Comparison of ENCODE assay signal across 11 cellular contexts in the genomic region with DNA sequence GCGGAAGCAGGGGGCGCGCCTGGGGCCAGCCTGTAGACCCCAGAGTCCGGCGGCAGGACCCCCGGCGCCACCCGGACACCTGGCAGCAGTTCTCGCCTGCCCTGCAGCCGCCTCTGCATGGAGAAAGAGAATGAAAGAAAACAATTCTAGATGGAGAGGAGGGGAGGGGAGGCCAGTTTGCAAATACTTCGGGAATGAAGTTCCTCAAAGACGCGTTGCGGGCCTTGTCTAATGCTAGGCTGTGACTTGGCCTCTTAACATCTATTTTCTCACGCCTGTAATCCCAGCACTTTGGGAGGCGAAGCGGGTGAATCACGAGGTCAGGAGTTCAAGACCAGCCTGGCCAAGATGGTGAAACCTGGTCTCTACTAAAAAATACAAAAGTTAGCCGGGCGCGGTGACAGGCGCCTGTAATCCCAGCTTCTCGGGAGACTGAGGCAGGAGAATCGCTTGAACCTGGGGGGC. TPM values are rescaled to one million over a fixed set of nuclear protein-coding genes. Genes with fewer than 3 reads are reported as not detected.
A peak's percentile ranks its signal among the peaks of the same experiment; 100 is the strongest.
DNase-seq lines count a peak whose midpoint lies in the region; ATAC-seq, FAIRE-seq and TF ChIP-seq lines count a peak whose summit lies in the region.
"Had no signal": no experiment of that assay in that cellular context is flagged by ENCODE, and none has a peak within 500 bp of the region (broad histone marks: within the 10 kb centered on the region; RNA-seq: fewer than 3 reads in every experiment).

No MANE protein-coding gene starts in this region.

- peak overlapping the region; percentile 49; the same call in 1 of the 2 replicates for H3K4me2 ChIP-seq in HepG2 (ENCODE audit: low read depth, low read length)

- TF ChIP-seq CTCF in brain (conservative IDR thresholded peaks at IDR 0.05) (no peak), HepG2 (CRISPR knock-in tag; IDR thresholded peaks at IDR 0.05) (no peak), thoracic aorta (IDR thresholded peaks at IDR 0.05) (no peak)

- intact Hi-C loops in HepG2 (cut with micrococcal nuclease; ENCODE audit: unreplicated experiment), result no loop called here
- intact Hi-C loops in left colon (cut with DNase I, micrococcal nuclease), result no loop called here

- no peak for TF ChIP-seq EP300 in HepG2 (IDR thresholded peaks at IDR 0.05; ENCODE audit: low read depth in 2 of 2, low read length in 2 of 2)
- TF ChIP-seq EP300 in HepG2 (CRISPR knock-in tag; IDR thresholded peaks at IDR 0.05; ENCODE audit: borderline replicate concordance), result no peak

- H3K36me3 Mint-ChIP-seq in activated T-cell treated with anti-CD3 and anti-CD28 coated beads, Interleukin-2, amount 50 U/mL, for 24 hours (ENCODE audit: low read depth), result no peaks in the 10 kb centered on the region
- no peaks in the 10 kb centered on the region for H3K36me3 Mint-ChIP-seq in brain

- no peak for TF ChIP-seq POLR2A in HepG2 (IDR thresholded peaks at IDR 0.05; ENCODE audit: insufficient read depth in 1 of 2, low read depth in 2 of 2, low read length in 2 of 2)

- H3K27ac ChIP-seq in HepG2 (ENCODE audit: extremely low read length, insufficient read depth, low read length), result no peak overlapping the region
- no peak overlapping the region for H3K27ac ChIP-seq in thoracic aorta
- H3K27ac ChIP-seq: BLaER1 treated with 17β-estradiol and CSF1 and Interleukin-3, amounts not matched to agents 10 nM and 100 nM had no signal

- ATAC-seq in HepG2, result no peak
- ATAC-seq in thoracic aorta (ENCODE audit: insufficient number of reproducible peaks, low FRiP score, low read depth), result no peak
- ATAC-seq in left colon, result no peak

- no peaks in the 10 kb centered on the region for H3K9me3 Mint-ChIP-seq in activated T-cell treated with anti-CD3 and anti-CD28 coated beads, Interleukin-2, amount 50 U/mL, for 24 hours
- H3K9me3 Mint-ChIP-seq in brain, result peaks cover 0 to 3% (median 0%) of the 10 kb centered on the region in 5 experiments

- H3K36me3 ChIP-seq in HepG2 (replicated peaks in 1 of 2; ENCODE audit: control insufficient read depth in 1 of 2, insufficient read depth in 2 of 2, low read length in 2 of 2), result no peaks in the 10 kb centered on the region
- no peaks in the 10 kb centered on the region for H3K36me3 ChIP-seq in thoracic aorta
- H3K36me3 ChIP-seq: BLaER1 treated with 17β-estradiol and CSF1 and Interleukin-3, amounts not matched to agents 10 nM and 100 nM had no signal

- H3K4me3 Mint-ChIP-seq in activated T-cell treated with anti-CD3 and anti-CD28 coated beads, Interleukin-2, amount 50 U/mL, for 24 hours, result peak overlapping the region; percentile 76
- peak overlapping the region; percentile 36 to 82 (median 65) for H3K4me3 Mint-ChIP-seq in brain

- H3K4me3 ChIP-seq in HepG2 (replicated peaks in 1 of 3; ENCODE audit: insufficient read depth in 1 of 3, low read depth in 2 of 3, low read length in 3 of 3) (peak overlapping the region in 1 of 3 experiments; percentile 33; a peak in 1 of 6 replicates), thoracic aorta (peak overlapping the region; percentile 63)

- FAIRE-seq in HepG2 (lab: Jason Lieb, UNC), result no peak
- FAIRE-seq: RCC 7860 had no signal

- H3K4me1 Mint-ChIP-seq in activated T-cell treated with anti-CD3 and anti-CD28 coated beads, Interleukin-2, amount 50 U/mL, for 24 hours (ENCODE audit: low read depth), result peaks cover 29% of the 10 kb centered on the region
- peaks cover 34% of the 10 kb centered on the region for H3K4me1 Mint-ChIP-seq in brain

- WGBS in HepG2 (ENCODE audit: low lambda C conversion rate), result 31% methylated on average over 23 of the region's 24 CpGs

- in situ Hi-C loops in HepG2 (cut with HindIII; ENCODE audit: extremely low pct_ligation_motif_present, low pct_unique_long_range_greater_than_20kb), result no loop called here

- H3K27me3 ChIP-seq in HepG2 (ENCODE audit: control insufficient read depth in 1 of 2, insufficient read depth in 2 of 2, low read length in 2 of 2), result peaks cover 10 to 89% of the 10 kb centered on the region in 2 experiments
- H3K27me3 ChIP-seq in thoracic aorta (replicated peaks; ENCODE audit: insufficient read depth), result peaks cover 7% of the 10 kb centered on the region

- H3K27ac Mint-ChIP-seq in activated T-cell treated with anti-CD3 and anti-CD28 coated beads, Interleukin-2, amount 50 U/mL, for 24 hours, result no peak overlapping the region
- no peak overlapping the region for H3K27ac Mint-ChIP-seq in brain

- CTCF ChIA-PET in HepG2 (lab: Yijun Ruan, JAX; ENCODE audit: low intra/inter-chr PET ratio, low total read pairs), result no interaction called here

- BruUV-seq in HepG2 (replicated peaks; lab: Mats Ljungman, UMichigan), result no TSS peak

- H3K9ac ChIP-seq in HepG2 (ENCODE audit: insufficient read depth, low read depth, low read length), result no peak overlapping the region
- H3K9ac ChIP-seq: BLaER1 treated with 17β-estradiol and CSF1 and Interleukin-3, amounts not matched to agents 10 nM and 100 nM had no signal

- H3K4me1 ChIP-seq in HepG2 (ENCODE audit: insufficient read depth, low read length), result no peaks in the 10 kb centered on the region
- peaks cover 15 to 38% of the 10 kb centered on the region in 2 donors for H3K4me1 ChIP-seq in thoracic aorta (ENCODE audit: control insufficient read depth in 1 of 2, low read depth in 2 of 2)

- H4K20me1 ChIP-seq in HepG2 (ENCODE audit: insufficient read depth, low read length), result 0 out of 2 replicates have a peak, but pooled peaks cover 5% of the 10 kb centered on the region

- DNase-seq in activated T-cell treated with anti-CD3 and anti-CD28 coated beads, Interleukin-2, amount 50 U/mL, for 24 hours, result no peak
- DNase-seq in activated T-cell treated with anti-CD3 and anti-CD28 coated beads for 4 hours (no peak), HepG2 (ENCODE audit: low spot score) (no peak), thoracic aorta (ENCODE audit: low spot score) (no peak), NCI-H774 (lab: John Stamatoyannopoulos, UW) (no peak), pons (ENCODE audit: low spot score) (no peak), left colon (no peak)
- DNase-seq: activated naive CD4-positive, alpha-beta T cell treated with Interleukin-2 at 50 U/mL for 16 hours had no signal

- TF ChIP-seq RAD21 in HepG2 (CRISPR knock-in tag; IDR thresholded peaks at IDR 0.05), result no peak

- no peaks in the 10 kb centered on the region for H3K79me2 ChIP-seq in HepG2 (ENCODE audit: insufficient read depth, low read length)

- peaks cover 87% of the 10 kb centered on the region for H3K27me3 Mint-ChIP-seq in activated T-cell treated with anti-CD3 and anti-CD28 coated beads, Interleukin-2, amount 50 U/mL, for 24 hours
- peaks cover 96% of the 10 kb centered on the region for H3K27me3 Mint-ChIP-seq in brain

- H2AFZ ChIP-seq in HepG2 (ENCODE audit: low read length), result no peak overlapping the region

- POLR2A ChIA-PET in HepG2 (lab: Yijun Ruan, JAX), result no interaction called here

- H3K9me3 ChIP-seq in HepG2 (ENCODE audit: low read length) (no peaks in the 10 kb centered on the region), thoracic aorta (no peaks in the 10 kb centered on the region)

TF ChIP-seq in HepG2, 621 proteins besides CTCF, POLR2A, EP300 and RAD21:
- TF ChIP-seq DMAP1 (CRISPR knock-in tag; IDR thresholded peaks at IDR 0.05), result no peak
- TF ChIP-seq ZNF775 (CRISPR knock-in tag; IDR thresholded peaks at IDR 0.05; ENCODE audit: borderline replicate concordance), result no peak
- TF ChIP-seq SP5 (CRISPR knock-in tag; IDR thresholded peaks at IDR 0.05; ENCODE audit: borderline replicate concordance, low read depth), result no peak
- no peak for TF ChIP-seq ZNF816 (CRISPR knock-in tag; IDR thresholded peaks at IDR 0.05; ENCODE audit: borderline replicate concordance)
- no peak for TF ChIP-seq NFATC3 (CRISPR knock-in tag; IDR thresholded peaks at IDR 0.05)
- no peak for TF ChIP-seq HNF4G (IDR thresholded peaks at IDR 0.05; ENCODE audit: borderline replicate concordance, low read depth, low read length)
- TF ChIP-seq HNF4G (CRISPR knock-in tag; IDR thresholded peaks at IDR 0.05; ENCODE audit: borderline replicate concordance, low read depth), result no peak
- no peak for TF ChIP-seq ZNF251 (CRISPR knock-in tag; IDR thresholded peaks at IDR 0.05)
- TF ChIP-seq ZFX (CRISPR knock-in tag; IDR thresholded peaks at IDR 0.05; ENCODE audit: low read depth), result no peak
- TF ChIP-seq ZMYM2 (CRISPR knock-in tag; IDR thresholded peaks at IDR 0.05), result no peak
- TF ChIP-seq MYNN (CRISPR knock-in tag; IDR thresholded peaks at IDR 0.05; ENCODE audit: low read depth), result no peak
- no peak for TF ChIP-seq ZNF782 (CRISPR knock-in tag; IDR thresholded peaks at IDR 0.05; ENCODE audit: borderline replicate concordance)
- TF ChIP-seq PHF8 (CRISPR knock-in tag; IDR thresholded peaks at IDR 0.05), result no peak
- no peak for TF ChIP-seq TARDBP (CRISPR knock-in tag; IDR thresholded peaks at IDR 0.05)

RNA-seq across cellular contexts. Expression of gene BARX2, which starts 2.1 kb away (rescaled TPM):
- 0.17 TPM for polyA plus RNA-seq in brain (ENCODE audit: insufficient read depth, low read depth, low replicate concordance)
- not detected in 2 replicates for total RNA-seq in HepG2 (2016; rRNA removed; fragmentation: Illumina TruSeq; extraction: Trizol)
- not detected in 2 replicates for total RNA-seq in HepG2 (2016; cell fraction: cytosol; rRNA removed; fragmentation: Illumina TruSeq; extraction: Trizol; ENCODE audit: low read depth)
- total RNA-seq in HepG2 (2016; cell fraction: insoluble cytoplasmic fraction; rRNA removed; fragmentation: Illumina TruSeq; extraction: Trizol), result not detected in 2 replicates
- total RNA-seq in HepG2 (2016; cell fraction: membrane; rRNA removed; fragmentation: Illumina TruSeq; extraction: Trizol), result not detected in 2 replicates
- total RNA-seq in HepG2 (2016; cell fraction: nucleus; rRNA removed; fragmentation: Illumina TruSeq; extraction: Trizol), result not detected in 2 replicates
- polyA plus RNA-seq in HepG2 (2011; rRNA removed), result not detected in 2 replicates
- not detected in 2 replicates for polyA plus RNA-seq in HepG2 (2011; cell fraction: cytosol; rRNA removed)
- not detected in 2 replicates for polyA plus RNA-seq in HepG2 (2011; cell fraction: nucleus; rRNA removed)
- polyA plus RNA-seq in HepG2 (2012), result not detected in 2 replicates
- polyA plus RNA-seq in HepG2 (2016; cell fraction: cytosol; fragmentation: Illumina TruSeq; extraction: Trizol; ENCODE audit: low read depth), result not detected in 2 replicates
- not detected in 2 replicates for polyA plus RNA-seq in HepG2 (2016; cell fraction: insoluble cytoplasmic fraction; fragmentation: Illumina TruSeq; extraction: Trizol; ENCODE audit: low read depth)
- polyA plus RNA-seq in HepG2 (2016; cell fraction: membrane; fragmentation: Illumina TruSeq; extraction: Trizol; ENCODE audit: low read depth), result not detected in 2 replicates
- polyA plus RNA-seq in HepG2 (2016; cell fraction: nucleus; fragmentation: Illumina TruSeq; extraction: Trizol; ENCODE audit: insufficient read depth, low read depth), result not detected in 2 replicates
- polyA minus RNA-seq in HepG2 (2011; rRNA and poly(A)+ RNA removed; ENCODE audit: low replicate concordance), result 0.16 TPM in 1 of 2 replicates, not detected in the other
- polyA minus RNA-seq in HepG2 (2011; cell fraction: cytosol; rRNA and poly(A)+ RNA removed), result not detected in 2 replicates
- polyA minus RNA-seq in HepG2 (2011; cell fraction: nucleus; rRNA and poly(A)+ RNA removed), result not detected in 2 replicates
- not detected for total RNA-seq in thoracic aorta
- total RNA-seq in left colon, result 10 to 100 TPM; 11.6 to 31.3 TPM

Comparison
In these comparisons a context has a peak if more than half of its experiments do, and no peak if none do; other contexts are left out.
1. RNA of gene BARX2, which starts 2.1 kb away (total RNA-seq): 11.6 to 31.3 TPM in left colon; not detected in thoracic aorta and not detected in HepG2; every median in the first group is over 10 times any median in the second.